9 cellular contexts compared by ENCODE assay signal in genomic region chr11:89063351-89064000, GRCh38. TPM values are rescaled to one million over a fixed set of nuclear protein-coding genes. Genes with fewer than 3 reads are reported as not detected.
"Had no signal": no experiment of that assay in that cellular context is flagged by ENCODE, and none has a peak within 500 bp of the region (broad histone marks: within the 10 kb centered on the region; RNA-seq: fewer than 3 reads in every experiment).

No MANE protein-coding gene starts in this region.

RNA-seq across cellular contexts. Expression of gene GRM5, which starts 2.3 kb away (rescaled TPM):
- total RNA-seq: activated CD4-positive, alpha-beta T cell treated with anti-CD3 and anti-CD28 coated beads, Interleukin-2, amount 10 ng/mL, durations not matched to agents 7 days and 5 days; activated CD8-positive, alpha-beta T cell treated with anti-CD3 and anti-CD28 coated beads, Interleukin-2, amount 10 ng/mL, durations not matched to agents 7 days and 5 days; activated naive CD8-positive, alpha-beta T cell treated with anti-CD3 and anti-CD28 coated beads, Interleukin-2, amount 10 ng/mL, durations not matched to agents 7 days and 5 days; activated T-helper 2 cell treated with anti-CD3 and anti-CD28 coated beads, Interferon-gamma antibody, Interleukin-2, Interleukin-4, amounts not matched to agents 10 μg/mL and 5 μg/mL and 100 μg/mL, durations not matched to agents 14 hours and 24 hours and 36 hours; esophagus muscularis mucosa; gastroesophageal sphincter; T-helper 1 cell treated with Interleukin-12 subunit alpha and Interleukin-12 subunit beta and Interleukin-4 antibody, amounts not matched to agents 30 ng/mL and 1 ng/mL, for 36 hours had no signal
- polyA plus RNA-seq: keratinocyte, sigmoid colon had no signal
